Comparison of ENCODE assay signal across 18 cellular contexts in genomic region chr1:185152187-185152767, GRCh38.
A peak's percentile ranks its signal among the peaks of the same experiment; 100 is the strongest.
DNase-seq lines count a peak whose midpoint lies in the region; ATAC-seq lines count a peak whose summit lies in the region.
"Had no signal": no experiment of that assay in that cellular context is flagged by ENCODE, and none has a peak within 500 bp of the region (broad histone marks: within the 10 kb centered on the region; RNA-seq: fewer than 3 reads in every experiment).

No MANE protein-coding gene starts in this region.

- H3K4me3 ChIP-seq in adipocyte (ENCODE audit: low read length), result peak overlapping the region; percentile 31
- H3K4me3 ChIP-seq: heart left ventricle, right lobe of liver had no signal

- H3K9ac ChIP-seq in adipocyte (ENCODE audit: low read length), result no peak overlapping the region

- DNase-seq in AG20443 (ENCODE audit: low spot score), result peak; percentile 43
- DNase-seq in KBM-7, result peak; percentile 32
- peak; percentile 53 for DNase-seq in adipocyte (ENCODE audit: low read depth)
- peak; percentile 25 for DNase-seq in iris pigment epithelial cell (ENCODE audit: low read depth)
- DNase-seq in NCI-H146 treated with DMSO at 0.1 percent for 48 hours (lab: John Stamatoyannopoulos, UW; ENCODE audit: unreplicated experiment), result no peak
- DNase-seq in DMS 273 treated with DMSO at 0.1 percent for 48 hours (lab: John Stamatoyannopoulos, UW), result no peak
- DNase-seq: aorta; cortex of kidney; heart left ventricle; kidney; mesendoderm; NCI-H1048; NCI-H774; occipital lobe; right lobe of liver; stimulated activated CD4-positive, alpha-beta T cell treated with anti-CD3 and anti-CD28 coated beads, Interleukin-2, amount 100 ng/mL, for 24 hours had no signal

- no peaks in the 10 kb centered on the region for H3K9me3 ChIP-seq in adipocyte (ENCODE audit: control insufficient read depth, low read length)
- H3K9me3 ChIP-seq: heart left ventricle, right lobe of liver had no signal

- ATAC-seq in GM18517 (IDR thresholded peaks at IDR 0.05; ENCODE audit: unreplicated experiment) (no peak), HG02623 (IDR thresholded peaks at IDR 0.05; ENCODE audit: unreplicated experiment) (no peak)
- ATAC-seq: heart left ventricle, right lobe of liver had no signal

- peaks cover 34% of the 10 kb centered on the region for H3K36me3 ChIP-seq in adipocyte (ENCODE audit: control insufficient read depth, insufficient read depth, low read length, severe bottlenecking)

- H3K4me1 ChIP-seq in adipocyte (ENCODE audit: control insufficient read depth, insufficient read depth, low read length), result peaks cover 25% of the 10 kb centered on the region

- in situ Hi-C loops in KBM-7 (cut with MboI; ENCODE audit: low pct_unique_long_range_greater_than_20kb, low sequenced_read_pairs), result loop anchor here (25.0 kb wide), 1 partner anchor 165 kb away; no protein-coding TSS in a partner anchor

- H3K27me3 ChIP-seq in adipocyte (replicated peaks; ENCODE audit: control insufficient read depth, insufficient read depth, low read length), result no peaks in the 10 kb centered on the region
- H3K27me3 ChIP-seq: heart left ventricle, right lobe of liver had no signal

Comparison
In these comparisons a context has a peak if more than half of its experiments do, and no peak if none do; other contexts are left out.
1. DNase-seq: peak in AG20443 (single experiment), KBM-7 (single experiment), adipocyte (single experiment) and iris pigment epithelial cell (single experiment); none in NCI-H146 treated with DMSO at 0.1 percent for 48 hours (single experiment) and DMS 273 treated with DMSO at 0.1 percent for 48 hours (single experiment).